ENCODE assay signal across 9 cellular contexts in genomic region chr7:130490888-130491771, GRCh38. TPM values are rescaled to one million over a fixed set of nuclear protein-coding genes. Genes with fewer than 3 reads are reported as not detected.
DNase-seq lines count a peak whose midpoint lies in the region; ATAC-seq and TF ChIP-seq lines count a peak whose summit lies in the region.
"Had no signal": no experiment of that assay in that cellular context is flagged by ENCODE, and none has a peak within 500 bp of the region (broad histone marks: within the 10 kb centered on the region; RNA-seq: fewer than 3 reads in every experiment).

No MANE protein-coding gene starts in this region.

- H3K27ac Mint-ChIP-seq in activated naive CD8-positive, alpha-beta T cell treated with anti-CD3 and anti-CD28 coated beads, Interleukin-2, amount 50 U/mL, for 24 hours, result no peak overlapping the region

- H3K4me1 ChIP-seq in HUES48 (ENCODE audit: control insufficient read depth, insufficient read depth, low read length) (peaks cover 13% of the 10 kb centered on the region; the same call in 1 of the 2 replicates), psoas muscle (no peaks in the 10 kb centered on the region)

- TF ChIP-seq CTCF in AG10803 (conservative IDR thresholded peaks at IDR 0.05; ENCODE audit: low read length) (peak; percentile 42), psoas muscle (IDR thresholded peaks at IDR 0.05) (peak; percentile 44)

- WGBS in psoas muscle, 3 donors, result 48 to 53% (median 49%) methylated on average over 61 of the region's 61 CpGs

- peaks cover 24% of the 10 kb centered on the region for H3K4me1 Mint-ChIP-seq in activated naive CD8-positive, alpha-beta T cell treated with anti-CD3 and anti-CD28 coated beads, Interleukin-2, amount 50 U/mL, for 24 hours

- peak overlapping the region; percentile 44 for H3K27ac ChIP-seq in HUES48 (ENCODE audit: low read depth, low read length)
- H3K27ac ChIP-seq in psoas muscle, result no peak overlapping the region

- H3K9ac ChIP-seq in HUES48 (ENCODE audit: low read depth, low read length), result peak overlapping the region; percentile 37

- intact Hi-C loops in left ventricle myocardium superior (cut with micrococcal nuclease) (no loop called here), psoas muscle (cut with DNase I) (no loop called here)

- no peak for ATAC-seq in activated naive CD8-positive, alpha-beta T cell treated with anti-CD3 and anti-CD28 coated beads, Interleukin-2, amount 50 U/mL, for 24 hours
- peak; percentile 71 for ATAC-seq in left ventricle myocardium superior
- peak; percentile 63 to 73 (median 68) for ATAC-seq in psoas muscle
- ATAC-seq in GM21576 (IDR thresholded peaks at IDR 0.05; ENCODE audit: unreplicated experiment), result no peak
- ATAC-seq: HCT116 had no signal

- peaks cover 5% of the 10 kb centered on the region for H3K36me3 Mint-ChIP-seq in activated naive CD8-positive, alpha-beta T cell treated with anti-CD3 and anti-CD28 coated beads, Interleukin-2, amount 50 U/mL, for 24 hours (ENCODE audit: low read depth)

- H3K4me3 ChIP-seq in AG10803 (ENCODE audit: low read length) (peak overlapping the region; percentile 42), HUES48 (ENCODE audit: low read depth, low read length) (peak overlapping the region; percentile 49), psoas muscle (peak overlapping the region; percentile 61)

- peaks cover 42% of the 10 kb centered on the region for H3K27me3 Mint-ChIP-seq in activated naive CD8-positive, alpha-beta T cell treated with anti-CD3 and anti-CD28 coated beads, Interleukin-2, amount 50 U/mL, for 24 hours

- H3K9me3 ChIP-seq in HUES48 (ENCODE audit: control insufficient read depth, insufficient read depth, low read length), result peaks cover 5% of the 10 kb centered on the region
- H3K9me3 ChIP-seq in psoas muscle, result no peaks in the 10 kb centered on the region

- H3K4me3 Mint-ChIP-seq in activated naive CD8-positive, alpha-beta T cell treated with anti-CD3 and anti-CD28 coated beads, Interleukin-2, amount 50 U/mL, for 24 hours, result peak overlapping the region; percentile 64

- H3K36me3 ChIP-seq in HUES48 (ENCODE audit: control insufficient read depth, insufficient read depth, low read length) (peaks cover 12% of the 10 kb centered on the region; the same call in 1 of the 2 replicates), psoas muscle (ENCODE audit: insufficient read depth in 1 of 2, low read depth in 1 of 2) (no peaks in the 10 kb centered on the region)

- H3K27me3 ChIP-seq in HUES48 (ENCODE audit: control insufficient read depth, insufficient read depth, low read length) (peaks cover 25% of the 10 kb centered on the region), psoas muscle (ENCODE audit: insufficient read depth in 3 of 3, low read length in 2 of 3) (peaks cover 0 to 46% (median 22%) of the 10 kb centered on the region in 3 donors)

- no peaks in the 10 kb centered on the region for H3K9me3 Mint-ChIP-seq in activated naive CD8-positive, alpha-beta T cell treated with anti-CD3 and anti-CD28 coated beads, Interleukin-2, amount 50 U/mL, for 24 hours

- DNase-seq in AG10803 (ENCODE audit: low read depth) (no peak), left ventricle myocardium superior (peak; percentile 54), psoas muscle (peak; percentile 40 to 59), epidermal melanocyte (ENCODE audit: insufficient read length, low spot score) (no peak), MV-4-11 (lab: John Stamatoyannopoulos, UW) (no peak)
- peak; percentile 56 for DNase-seq in activated naive CD8-positive, alpha-beta T cell treated with anti-CD3 and anti-CD28 coated beads, Interleukin-2, amount 50 U/mL, for 24 hours

RNA-seq across cellular contexts. Expression of gene MEST, which starts 0.8 kb away (rescaled TPM):
- total RNA-seq in left ventricle myocardium superior (4.2 TPM), psoas muscle (10 to 100 TPM in 2 of 4 donors, 1 to 10 TPM in 2; 3.0 to 12.6 (median 8.8) TPM)
- polyA plus RNA-seq in psoas muscle, result 1 to 10 TPM; 2.8 to 5.3 (median 4.2) TPM

RNA-seq across cellular contexts. Expression of gene CEP41, which starts 50.3 kb away (rescaled TPM):
- total RNA-seq in left ventricle myocardium superior (4.9 TPM), psoas muscle (1 to 10 TPM; 2.4 to 4.6 (median 3.2) TPM)
- polyA plus RNA-seq in psoas muscle, result 1 to 10 TPM; 3.0 to 4.6 (median 4.2) TPM

Comparison
In these comparisons a context has a peak if more than half of its experiments do, and no peak if none do; other contexts are left out.
1. DNase-seq: peak in activated naive CD8-positive, alpha-beta T cell treated with anti-CD3 and anti-CD28 coated beads, Interleukin-2, amount 50 U/mL, for 24 hours (single experiment), left ventricle myocardium superior (single experiment) and psoas muscle (2 of 2); none in AG10803 (single experiment), epidermal melanocyte (single experiment) and MV-4-11 (single experiment).
2. ATAC-seq: peak in left ventricle myocardium superior (single experiment) and psoas muscle (4 of 4); none in activated naive CD8-positive, alpha-beta T cell treated with anti-CD3 and anti-CD28 coated beads, Interleukin-2, amount 50 U/mL, for 24 hours (single experiment) and GM21576 (single experiment).
3. Peak in every context shown above with its lines, with median percentiles within 50 percentile points of each other: H3K4me3 ChIP-seq.